8 cellular contexts compared by ENCODE assay signal in the genomic region with DNA sequence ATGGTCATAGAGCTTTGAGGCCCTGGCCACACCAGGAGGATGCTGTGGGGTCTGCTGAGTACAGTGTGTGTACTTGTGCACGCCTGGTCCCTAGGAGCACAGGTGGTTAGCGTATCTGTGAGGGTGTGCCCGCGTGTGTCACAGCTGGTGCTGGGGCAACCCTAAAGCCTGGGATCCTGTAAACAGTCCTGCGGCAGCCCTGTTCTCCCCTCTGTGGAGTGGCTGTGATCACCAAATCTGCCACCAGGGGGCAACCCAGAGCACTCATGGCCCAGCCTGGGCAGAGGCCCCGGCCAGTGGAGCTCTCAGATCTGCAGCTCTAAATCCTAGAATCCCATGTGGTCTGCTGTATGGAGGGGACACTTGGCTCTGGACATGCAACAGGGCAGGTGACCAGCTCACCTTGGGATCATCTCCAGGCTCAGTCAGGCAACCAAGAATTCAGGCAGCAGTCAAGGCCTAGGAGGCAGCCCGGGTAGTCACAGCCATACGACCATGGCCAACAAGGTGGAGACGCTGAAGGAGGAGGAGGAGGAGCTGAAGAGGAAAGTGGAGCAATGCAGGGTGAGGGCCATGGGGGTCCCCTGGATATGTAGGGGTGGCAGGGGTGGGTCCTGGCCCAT. TPM values are rescaled to one million over a fixed set of nuclear protein-coding genes. Genes with fewer than 3 reads are reported as not detected.
DNase-seq lines count a peak whose midpoint lies in the region; ATAC-seq lines count a peak whose summit lies in the region.

No MANE protein-coding gene starts in this region.

- H3K27me3 ChIP-seq in neuronal stem cell (ENCODE audit: control insufficient read depth in 3 of 3, insufficient read depth in 3 of 3, low read depth in 1 of 3, low read length in 3 of 3), result no peaks in the 10 kb centered on the region

- no peak overlapping the region for H3K4me3 ChIP-seq in neuronal stem cell (ENCODE audit: low read length in 2 of 2)

- H3K4me1 Mint-ChIP-seq in activated T-cell treated with anti-CD3 and anti-CD28 coated beads, Interleukin-2, amount 50 U/mL, for 72 hours (ENCODE audit: low read depth), result peaks cover 30% of the 10 kb centered on the region

- H3K4me1 ChIP-seq in neuronal stem cell (ENCODE audit: control insufficient read depth in 2 of 2, insufficient read depth in 1 of 2, low read depth in 1 of 2, low read length in 2 of 2), result peaks cover 13% of the 10 kb centered on the region in 2 donors

- no peak overlapping the region for H2BK5ac ChIP-seq in neuronal stem cell (ENCODE audit: low read length)

- H2AK5ac ChIP-seq in neuronal stem cell (ENCODE audit: low read depth, low read length), result peak overlapping the region; percentile 18

- no peak overlapping the region for H2BK15ac ChIP-seq in neuronal stem cell (ENCODE audit: low read length)

- no peaks in the 10 kb centered on the region for H3K9me3 ChIP-seq in neuronal stem cell (replicated peaks in 1 of 2; ENCODE audit: control insufficient read depth in 2 of 2, insufficient read depth in 1 of 2, low read depth in 1 of 2, low read length in 2 of 2)

- WGBS in neuronal stem cell (ENCODE audit: extremely low coverage in 2 of 2, insufficient read length in 2 of 2, insufficient replicate concordance in 1 of 2), 2 donors, result no CpG with 5 or more reads among the region's 9 CpGs

- no peak overlapping the region for H2BK12ac ChIP-seq in neuronal stem cell (ENCODE audit: low read length)

- H2BK120ac ChIP-seq in neuronal stem cell (ENCODE audit: low read depth, low read length), result no peak overlapping the region

- peaks cover 10 to 38% of the 10 kb centered on the region in 2 donors for H3K36me3 ChIP-seq in neuronal stem cell (replicated peaks in 1 of 2; ENCODE audit: control insufficient read depth in 2 of 2, insufficient read depth in 2 of 2, low read length in 2 of 2)

- no peak overlapping the region for H3K23ac ChIP-seq in neuronal stem cell (ENCODE audit: low read depth, low read length, poor library complexity)

- H3K27me3 Mint-ChIP-seq in activated T-cell treated with anti-CD3 and anti-CD28 coated beads, Interleukin-2, amount 50 U/mL, for 72 hours (ENCODE audit: low read depth), result no peaks in the 10 kb centered on the region

- no peaks in the 10 kb centered on the region for H3K9me3 Mint-ChIP-seq in activated T-cell treated with anti-CD3 and anti-CD28 coated beads, Interleukin-2, amount 50 U/mL, for 72 hours

- H4K8ac ChIP-seq in neuronal stem cell (ENCODE audit: low read depth, low read length), result no peak overlapping the region

- no peak overlapping the region for H2AFZ ChIP-seq in neuronal stem cell (ENCODE audit: low read length)

- peak overlapping the region; percentile 42 to 45 for H3K4me3 Mint-ChIP-seq in activated T-cell treated with anti-CD3 and anti-CD28 coated beads, Interleukin-2, amount 50 U/mL, for 72 hours

- H4K91ac ChIP-seq in neuronal stem cell (ENCODE audit: low read depth, low read length, poor library complexity), result no peak overlapping the region

- H3K4me2 ChIP-seq in neuronal stem cell (ENCODE audit: insufficient read depth, low read length, poor library complexity, severe bottlenecking), result no peak overlapping the region

- no peak overlapping the region for H3K4ac ChIP-seq in neuronal stem cell (ENCODE audit: low read length)

- no peaks in the 10 kb centered on the region for H3K79me1 ChIP-seq in neuronal stem cell (ENCODE audit: low read depth, low read length)

- H3K18ac ChIP-seq in neuronal stem cell (ENCODE audit: low read length), result peak overlapping the region; percentile 16

- no peak overlapping the region for H3K27ac ChIP-seq in neuronal stem cell (replicated peaks; ENCODE audit: low read length)

- peaks cover 5 to 18% of the 10 kb centered on the region in 2 donors for H3K36me3 Mint-ChIP-seq in activated T-cell treated with anti-CD3 and anti-CD28 coated beads, Interleukin-2, amount 50 U/mL, for 72 hours (ENCODE audit: insufficient read depth in 2 of 2)

- ATAC-seq in HG03442 (IDR thresholded peaks at IDR 0.05; ENCODE audit: unreplicated experiment) (peak; percentile 40), GM19035 (IDR thresholded peaks at IDR 0.05; ENCODE audit: unreplicated experiment) (no peak)
- peak; percentile 69 to 71 for ATAC-seq in activated T-cell treated with anti-CD3 and anti-CD28 coated beads, Interleukin-2, amount 50 U/mL, for 72 hours (replicated peaks in 1 of 2)

- no peak overlapping the region for H3K9ac ChIP-seq in neuronal stem cell (ENCODE audit: low read depth, low read length, poor library complexity)

- DNase-seq in GM03348 (ENCODE audit: low spot score), result peak; percentile 92
- peak; percentile 66 for DNase-seq in RPMI7951 (ENCODE audit: low read depth)
- peak; percentile 86 to 90 for DNase-seq in activated T-cell treated with anti-CD3 and anti-CD28 coated beads, Interleukin-2, amount 50 U/mL, for 72 hours
- DNase-seq in fibroblast of peridontal ligament (ENCODE audit: extremely low read depth), result peak; percentile 69
- peak; percentile 79 for DNase-seq in neuronal stem cell (ENCODE audit: low spot score)
- DNase-seq in superior temporal gyrus (ENCODE audit: extremely low spot score), result peak; percentile 92

- no peak overlapping the region for H3K14ac ChIP-seq in neuronal stem cell (ENCODE audit: low read length)

- peak overlapping the region; percentile 90 for H3K27ac Mint-ChIP-seq in activated T-cell treated with anti-CD3 and anti-CD28 coated beads, Interleukin-2, amount 50 U/mL, for 72 hours

RNA-seq across cellular contexts. Expression of a gene that starts 3.9 kb away (rescaled TPM):
- total RNA-seq in RPMI7951 (2014; rRNA removed; shearing (Covaris generic)), result 11.3 and 19.9 TPM in 2 replicates
- total RNA-seq in activated T-cell treated with anti-CD3 and anti-CD28 coated beads, Interleukin-2, amount 50 U/mL, for 72 hours, result 100 to 1,000 TPM in 1 of 2 donors, 10 to 100 TPM in 1; 99.0 to 103 TPM
- polyA plus RNA-seq in neuronal stem cell (2013, experiment 1 of 2), result 14.6 TPM
- polyA plus RNA-seq in neuronal stem cell (2013, experiment 2 of 2), result 14.3 TPM

RNA-seq across cellular contexts. Expression of a gene that starts 15.2 kb away (rescaled TPM):
- total RNA-seq in RPMI7951 (2014; rRNA removed; shearing (Covaris generic)), result 14.5 and 16.6 TPM in 2 replicates
- total RNA-seq in activated T-cell treated with anti-CD3 and anti-CD28 coated beads, Interleukin-2, amount 50 U/mL, for 72 hours, result 10 to 100 TPM; 14.8 to 17.2 TPM
- 46.4 TPM for polyA plus RNA-seq in neuronal stem cell (2013, experiment 1 of 2)
- polyA plus RNA-seq in neuronal stem cell (2013, experiment 2 of 2), result 44.0 TPM

RNA-seq across cellular contexts. Expression of a gene that starts 32.1 kb away (rescaled TPM):
- 7,179 and 7,611 TPM in 2 replicates for total RNA-seq in RPMI7951 (2014; rRNA removed; shearing (Covaris generic))
- 100 to 1,000 TPM; 303 to 803 TPM for total RNA-seq in activated T-cell treated with anti-CD3 and anti-CD28 coated beads, Interleukin-2, amount 50 U/mL, for 72 hours
- polyA plus RNA-seq in neuronal stem cell (2013, experiment 1 of 2), result 41.9 TPM
- 44.2 TPM for polyA plus RNA-seq in neuronal stem cell (2013, experiment 2 of 2)

RNA-seq across cellular contexts. Expression of a gene that starts 34.7 kb away (rescaled TPM):
- total RNA-seq in RPMI7951 (2014; rRNA removed; shearing (Covaris generic)), result 29.7 and 31.3 TPM in 2 replicates
- total RNA-seq in activated T-cell treated with anti-CD3 and anti-CD28 coated beads, Interleukin-2, amount 50 U/mL, for 72 hours, result 10 to 100 TPM; 81.5 to 96.2 TPM
- 32.1 TPM for polyA plus RNA-seq in neuronal stem cell (2013, experiment 1 of 2)
- 31.4 TPM for polyA plus RNA-seq in neuronal stem cell (2013, experiment 2 of 2)

RNA-seq across cellular contexts. Expression of a gene that starts 42.8 kb away (rescaled TPM):
- 28.8 and 39.6 TPM in 2 replicates for total RNA-seq in RPMI7951 (2014; rRNA removed; shearing (Covaris generic))
- total RNA-seq in activated T-cell treated with anti-CD3 and anti-CD28 coated beads, Interleukin-2, amount 50 U/mL, for 72 hours, result 10 to 100 TPM; 31.3 to 36.3 TPM
- polyA plus RNA-seq in neuronal stem cell (2013, experiment 1 of 2), result 22.6 TPM
- 19.5 TPM for polyA plus RNA-seq in neuronal stem cell (2013, experiment 2 of 2)
